ENCODE assay signal across 10 cellular contexts in genomic region chr11:8561461-8561860, GRCh38. TPM values are rescaled to one million over a fixed set of nuclear protein-coding genes. Genes with fewer than 3 reads are reported as not detected.
"Had no signal": no experiment of that assay in that cellular context is flagged by ENCODE, and none has a peak within 500 bp of the region (broad histone marks: within the 10 kb centered on the region; RNA-seq: fewer than 3 reads in every experiment).

No MANE protein-coding gene starts in this region.

- H3K4me1 Mint-ChIP-seq: IgD-negative memory B cell had no signal

- H3K36me3 Mint-ChIP-seq: IgD-negative memory B cell had no signal

- H3K27me3 Mint-ChIP-seq: IgD-negative memory B cell had no signal

- DNase-seq: IMR-90, KBM-7, KG1 had no signal

- H3K27ac Mint-ChIP-seq: IgD-negative memory B cell had no signal

- FAIRE-seq: HepG2, HTR-8/SVneo, K562 had no signal

- H3K27ac ChIP-seq: HL-60, KMS-11 had no signal

- ATAC-seq: HepG2, K562 had no signal

- H3K4me3 ChIP-seq: K562 had no signal

RNA-seq across cellular contexts. Expression of gene STK33, which starts 32.6 kb away (rescaled TPM):
- total RNA-seq: HT-29, K562 had no signal
